In genomic region chr6:89146748-89147715, GRCh38 we compare ENCODE assay signal across 8 cellular contexts. TPM values are rescaled to one million over a fixed set of nuclear protein-coding genes. Genes with fewer than 3 reads are reported as not detected.
DNase-seq lines count a peak whose midpoint lies in the region; ATAC-seq and TF ChIP-seq lines count a peak whose summit lies in the region.

No MANE protein-coding gene starts in this region.

- no peaks in the 10 kb centered on the region; the same call in 1 of the 2 replicates for H3K36me3 ChIP-seq in HAP-1 (replicated peaks)
- H3K36me3 ChIP-seq in SU-DHL-6 (ENCODE audit: low read length) = peaks cover 15% of the 10 kb centered on the region; the same call in 1 of the 2 replicates

- H3K4me1 ChIP-seq in HAP-1 = peaks cover 28% of the 10 kb centered on the region

- no peak for TF ChIP-seq CTCF in CD14-positive monocyte (IDR thresholded peaks at IDR 0.05)
- TF ChIP-seq CTCF in SU-DHL-6 (IDR thresholded peaks at IDR 0.05; ENCODE audit: insufficient read depth, low read length, poor library complexity, severe bottlenecking) = no peak
- no peak for TF ChIP-seq CTCF in epithelial cell of proximal tubule (conservative IDR thresholded peaks at IDR 0.05; ENCODE audit: low read depth, low read length)

- no peaks in the 10 kb centered on the region for H3K9me2 ChIP-seq in SU-DHL-6 (replicated peaks; ENCODE audit: insufficient read depth, low read length)

- no peak for ATAC-seq in natural killer cell treated with Interleukin-12 subunit alpha and Interleukin-12 subunit beta and Interleukin-15 and Interleukin-18, amount 100 ng/mL, for 72 hours

- intact Hi-C loops in CD14-positive monocyte (cut with micrococcal nuclease) = loop anchor here in 1 of 2 donors (5.0 kb wide), 1 partner anchor 165 kb away; no protein-coding TSS in a partner anchor

- no peaks in the 10 kb centered on the region for H4K20me1 ChIP-seq in SU-DHL-6 (ENCODE audit: low read depth, low read length)

- H2AFZ ChIP-seq in SU-DHL-6 (ENCODE audit: low read depth, low read length, severe bottlenecking) = peak overlapping the region; percentile 98

- H3K4me3 Mint-ChIP-seq in CD14-positive monocyte = peak overlapping the region; percentile 62 to 78
- peak overlapping the region; percentile 87 for H3K4me3 Mint-ChIP-seq in natural killer cell treated with Interleukin-12 subunit alpha and Interleukin-12 subunit beta and Interleukin-15 and Interleukin-18, amount 100 ng/mL, for 72 hours

- H3K4me3 ChIP-seq in HAP-1 (peak overlapping the region; percentile 43), SU-DHL-6 (ENCODE audit: insufficient read depth, low read length, poor library complexity, severe bottlenecking) (peak overlapping the region; percentile 78), epithelial cell of proximal tubule (ENCODE audit: low read depth, low read length) (peak overlapping the region; percentile 87)

- no peaks in the 10 kb centered on the region for H3K9me3 Mint-ChIP-seq in CD14-positive monocyte
- no peaks in the 10 kb centered on the region for H3K9me3 Mint-ChIP-seq in natural killer cell treated with Interleukin-12 subunit alpha and Interleukin-12 subunit beta and Interleukin-15 and Interleukin-18, amount 100 ng/mL, for 72 hours

- H3K27me3 Mint-ChIP-seq in CD14-positive monocyte (ENCODE audit: low read depth in 3 of 3) = peaks cover 0 to 3% (median 0%) of the 10 kb centered on the region in 3 donors
- H3K27me3 Mint-ChIP-seq in natural killer cell treated with Interleukin-12 subunit alpha and Interleukin-12 subunit beta and Interleukin-15 and Interleukin-18, amount 100 ng/mL, for 72 hours = peaks cover 0 to 3% of the 10 kb centered on the region in 2 donors

- H3K9ac ChIP-seq in SU-DHL-6 (ENCODE audit: low read length) = peak overlapping the region; percentile 88

- no peaks in the 10 kb centered on the region for H3K9me3 ChIP-seq in HAP-1
- H3K9me3 ChIP-seq in SU-DHL-6 (ENCODE audit: insufficient read depth, low read length) = no peaks in the 10 kb centered on the region

- H3K36me3 Mint-ChIP-seq in CD14-positive monocyte = peaks cover 4 to 5% of the 10 kb centered on the region in 2 donors
- H3K36me3 Mint-ChIP-seq in natural killer cell treated with Interleukin-12 subunit alpha and Interleukin-12 subunit beta and Interleukin-15 and Interleukin-18, amount 100 ng/mL, for 72 hours = no peaks in the 10 kb centered on the region

- H3K4me2 ChIP-seq in SU-DHL-6 (ENCODE audit: low read depth, low read length, poor library complexity, severe bottlenecking) = peak overlapping the region; percentile 99

- H3K27ac ChIP-seq in SU-DHL-6 (ENCODE audit: low read depth, low read length) = peak overlapping the region; percentile 93

- no peak for DNase-seq in CD14-positive monocyte (ENCODE audit: low spot score)
- peak in 1 of 2 experiments; percentile 42 for DNase-seq in HAP-1 (ENCODE audit: low spot score in 2 of 2)
- DNase-seq in epithelial cell of proximal tubule (ENCODE audit: low read depth) = peak; percentile 52
- no peak for DNase-seq in natural killer cell treated with Interleukin-12 subunit alpha and Interleukin-12 subunit beta and Interleukin-15 and Interleukin-18, amount 100 ng/mL, for 72 hours (ENCODE audit: low spot score)
- no peak for DNase-seq in GM19238 (ENCODE audit: insufficient read length, low spot score)
- DNase-seq in activated CD8-positive, alpha-beta memory T cell treated with anti-CD3 and anti-CD28 coated beads for 24 hours = no peak
- no peak for DNase-seq in central memory CD4-positive, alpha-beta T cell

- in situ Hi-C loops in HAP-1 (cut with MboI; ENCODE audit: low sequenced_read_pairs) = no loop called here

- H3K27ac Mint-ChIP-seq in CD14-positive monocyte = peak overlapping the region in 1 of 7 donors; percentile 73
- H3K27ac Mint-ChIP-seq in natural killer cell treated with Interleukin-12 subunit alpha and Interleukin-12 subunit beta and Interleukin-15 and Interleukin-18, amount 100 ng/mL, for 72 hours = peak overlapping the region; percentile 24 to 64

- H3K27me3 ChIP-seq in HAP-1 (ENCODE audit: low read depth) (no peaks in the 10 kb centered on the region), SU-DHL-6 (ENCODE audit: low read length) (no peaks in the 10 kb centered on the region)

- H3K4me1 Mint-ChIP-seq in CD14-positive monocyte = peaks cover 13% of the 10 kb centered on the region
- peaks cover 11 to 34% of the 10 kb centered on the region in 2 donors for H3K4me1 Mint-ChIP-seq in natural killer cell treated with Interleukin-12 subunit alpha and Interleukin-12 subunit beta and Interleukin-15 and Interleukin-18, amount 100 ng/mL, for 72 hours (ENCODE audit: low read depth in 2 of 2)

- H3K79me2 ChIP-seq in SU-DHL-6 (ENCODE audit: insufficient read depth, low read length) = peaks cover 51% of the 10 kb centered on the region

- peaks cover 18% of the 10 kb centered on the region for H3F3A ChIP-seq in SU-DHL-6 (ENCODE audit: insufficient read depth)

RNA-seq across cellular contexts. Expression of gene PM20D2, which starts 1.2 kb away (rescaled TPM):
- 1 to 10 TPM; 1.2 to 2.1 TPM for polyA plus RNA-seq in CD14-positive monocyte
- total RNA-seq in epithelial cell of proximal tubule = 44.8 and 46.5 TPM in 2 replicates
- 1 to 10 TPM; 3.8 to 6.2 TPM for total RNA-seq in natural killer cell treated with Interleukin-12 subunit alpha and Interleukin-12 subunit beta and Interleukin-15 and Interleukin-18, amount 100 ng/mL, for 72 hours

RNA-seq across cellular contexts. Expression of gene SRSF12, which starts 29.2 kb away (rescaled TPM):
- polyA plus RNA-seq in CD14-positive monocyte = under 1 TPM in 1 of 2 donors, not detected in 1; 0.04 TPM
- total RNA-seq in epithelial cell of proximal tubule = 5.4 and 6.2 TPM in 2 replicates
- under 1 TPM; 0.14 to 0.17 TPM for total RNA-seq in natural killer cell treated with Interleukin-12 subunit alpha and Interleukin-12 subunit beta and Interleukin-15 and Interleukin-18, amount 100 ng/mL, for 72 hours
